In the genomic region with DNA sequence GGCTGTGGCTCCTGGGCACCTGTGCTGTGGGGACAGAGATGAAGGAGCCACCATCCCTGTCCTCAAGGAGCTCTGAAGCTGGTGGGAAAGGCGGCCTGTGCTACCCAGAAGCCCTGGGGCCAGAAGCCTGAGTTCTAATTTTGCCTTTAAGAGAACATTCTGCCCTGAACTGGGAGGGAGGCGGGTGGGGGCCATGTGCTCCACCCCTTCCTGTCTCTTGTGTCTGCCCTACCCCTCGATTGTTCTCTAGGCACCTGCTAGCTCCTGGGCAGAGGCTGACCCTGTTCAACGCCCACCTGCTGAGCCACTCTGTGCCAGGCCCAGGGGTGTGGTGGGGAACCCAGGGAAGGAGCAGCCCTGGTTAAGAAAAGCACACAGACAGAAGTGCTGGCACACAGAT, we compare ENCODE assay signal across 14 cellular contexts. TPM values are rescaled to one million over a fixed set of nuclear protein-coding genes. Genes with fewer than 3 reads are reported as not detected.
DNase-seq lines count a peak whose midpoint lies in the region; ATAC-seq, FAIRE-seq and TF ChIP-seq lines count a peak whose summit lies in the region.
"Had no signal": no experiment of that assay in that cellular context is flagged by ENCODE, and none has a peak within 500 bp of the region (broad histone marks: within the 10 kb centered on the region; RNA-seq: fewer than 3 reads in every experiment).

No MANE protein-coding gene starts in this region.

- in situ Hi-C loops in HAP-1 (cut with MboI; ENCODE audit: low sequenced_read_pairs), result no loop called here

- dilution Hi-C loops in endothelial cell of umbilical vein (cut with MboI; ENCODE audit: extremely low pct_ligation_motif_present, low sequenced_read_pairs), result no loop called here

- peaks cover 21% of the 10 kb centered on the region for H3K4me1 ChIP-seq in endothelial cell of umbilical vein (ENCODE audit: control insufficient read depth, extremely low read depth, insufficient read depth, low read length)
- peaks cover 3% of the 10 kb centered on the region; the same call in 1 of the 2 replicates for H3K4me1 ChIP-seq in HAP-1

- FAIRE-seq in endothelial cell of umbilical vein (lab: Jason Lieb, UNC), result peak; percentile 64
- FAIRE-seq: islet of Langerhans had no signal

- H3K9ac ChIP-seq in endothelial cell of umbilical vein (replicated peaks; ENCODE audit: extremely low read depth, insufficient read depth, low read length), result no peak overlapping the region

- no peaks in the 10 kb centered on the region for H3K9me3 ChIP-seq in endothelial cell of umbilical vein (replicated peaks; ENCODE audit: control insufficient read depth, insufficient read depth, low read length)
- H3K9me3 ChIP-seq in HAP-1, result no peaks in the 10 kb centered on the region
- H3K9me3 ChIP-seq: thyroid gland had no signal

- no peaks in the 10 kb centered on the region for H3K9me1 ChIP-seq in endothelial cell of umbilical vein (replicated peaks; ENCODE audit: control insufficient read depth, extremely low read depth, insufficient read depth, low read length)

- H2AFZ ChIP-seq in endothelial cell of umbilical vein (ENCODE audit: low read depth, low read length), result no peak overlapping the region

- CTCF ChIA-PET in endothelial cell of umbilical vein (lab: Charles Lee), result interaction anchor here (2.0 to 2.1 kb wide), 2 partner anchors 10 to 47 kb away, joined by 6 to 7 read pairs; no protein-coding TSS in a partner anchor

- no peaks in the 10 kb centered on the region for H3K79me2 ChIP-seq in endothelial cell of umbilical vein (ENCODE audit: control insufficient read depth, insufficient read depth, low read length)

- H4K20me1 ChIP-seq in endothelial cell of umbilical vein (replicated peaks; ENCODE audit: control insufficient read depth, extremely low read depth, insufficient read depth, low read length), result no peaks in the 10 kb centered on the region

- POLR2A ChIA-PET in endothelial cell of umbilical vein (lab: Charles Lee), result no interaction called here

- peak overlapping the region; percentile 21 for H3K27ac ChIP-seq in endothelial cell of umbilical vein (ENCODE audit: insufficient read depth, low read depth, low read length)
- H3K27ac ChIP-seq: thyroid gland had no signal

- H3K27me3 ChIP-seq in endothelial cell of umbilical vein (ENCODE audit: control insufficient read depth in 2 of 2, insufficient read depth in 2 of 2, low read length in 2 of 2), result no peaks in the 10 kb centered on the region
- no peaks in the 10 kb centered on the region for H3K27me3 ChIP-seq in HAP-1 (ENCODE audit: low read depth)
- H3K27me3 ChIP-seq: thyroid gland had no signal

- no peaks in the 10 kb centered on the region for H3K36me3 ChIP-seq in endothelial cell of umbilical vein (ENCODE audit: control insufficient read depth in 2 of 2, extremely low read depth in 1 of 2, insufficient read depth in 2 of 2, low read length in 2 of 2)
- H3K36me3 ChIP-seq in HAP-1 (replicated peaks), result no peaks in the 10 kb centered on the region
- H3K36me3 ChIP-seq: thyroid gland had no signal

- DNase-seq in stimulated activated naive CD4-positive, alpha-beta T cell (lab: John Stamatoyannopoulos, UW), result peak in 4 of 6 experiments; percentile 13 to 22 (median 18)
- no peak for DNase-seq in stimulated activated naive CD4-positive, alpha-beta T cell treated with Interleukin-2 at 50 U/mL for 16 hours (lab: John Stamatoyannopoulos, UW)
- DNase-seq in activated CD4-positive, alpha-beta T cell treated with anti-CD3 and anti-CD28 coated beads, Interleukin-2, amount 50 U/mL, for 1 hour, result peak; percentile 16
- DNase-seq in endothelial cell of umbilical vein (ENCODE audit: low read depth, low spot score) (no peak), SKM-1 (lab: John Stamatoyannopoulos, UW; ENCODE audit: unreplicated experiment) (no peak), HAP-1 (ENCODE audit: low spot score in 2 of 2) (no peak)
- DNase-seq: Calu3, NCI-H446 treated with DMSO at 0.1 percent for 48 hours, retina, thyroid gland had no signal

- intact Hi-C loops in endothelial cell of umbilical vein (cut with micrococcal nuclease), result no loop called here

- no TSS peak for BruUV-seq in endothelial cell of umbilical vein (replicated peaks; lab: Mats Ljungman, UMichigan)

- TF ChIP-seq CTCF in endothelial cell of umbilical vein (IDR thresholded peaks at IDR 0.05; ENCODE audit: extremely low read depth in 1 of 2, insufficient read depth in 1 of 2, low read depth in 1 of 2, low read length in 2 of 2), result no peak

- H3K4me2 ChIP-seq in endothelial cell of umbilical vein (ENCODE audit: insufficient read depth, low read length), result no peak overlapping the region

- no peak for TF ChIP-seq POLR2A in endothelial cell of umbilical vein (IDR thresholded peaks at IDR 0.05; ENCODE audit: low read depth, low read length)

- H3K4me3 ChIP-seq in endothelial cell of umbilical vein (replicated peaks in 1 of 3; ENCODE audit: insufficient read depth in 1 of 3, low read depth in 1 of 3, low read length in 3 of 3) (no peak overlapping the region), HAP-1 (no peak overlapping the region)
- H3K4me3 ChIP-seq: coronary artery, thyroid gland had no signal

- ATAC-seq in HG02852 (IDR thresholded peaks at IDR 0.05; ENCODE audit: unreplicated experiment), result no peak
- no peak for ATAC-seq in GM19455 (IDR thresholded peaks at IDR 0.05; ENCODE audit: unreplicated experiment)

TF ChIP-seq in endothelial cell of umbilical vein, 7 proteins besides CTCF, POLR2A, EP300 and RAD21:
- TF ChIP-seq EZH2 (IDR thresholded peaks at IDR 0.05; ENCODE audit: borderline replicate concordance, low read depth, low read length, severe bottlenecking) (no peak), FOS (IDR thresholded peaks at IDR 0.05; ENCODE audit: borderline replicate concordance, insufficient read depth, low read length) (no peak), MYC (IDR thresholded peaks at IDR 0.05; ENCODE audit: low read depth, low read length) (no peak), GATA2 (IDR thresholded peaks at IDR 0.05; ENCODE audit: insufficient read depth, insufficient read length, low read depth, low read length) (no peak), JUN (IDR thresholded peaks at IDR 0.05; ENCODE audit: borderline replicate concordance, insufficient read depth, insufficient read length, low read depth) (no peak), POLR2AphosphoS5 (IDR thresholded peaks at IDR 0.05; ENCODE audit: insufficient read depth, low read depth, low read length) (no peak)
- TF ChIP-seq, protein P1, sequence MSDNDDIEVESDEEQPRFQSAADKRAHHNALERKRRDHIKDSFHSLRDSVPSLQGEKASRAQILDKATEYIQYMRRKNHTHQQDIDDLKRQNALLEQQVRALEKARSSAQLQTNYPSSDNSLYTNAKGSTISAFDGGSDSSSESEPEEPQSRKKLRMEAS (IDR thresholded peaks at IDR 0.05; ENCODE audit: insufficient read depth, insufficient read length), result no peak
TF ChIP-seq in endothelial cell of umbilical vein: peak in this region for 0.

RNA-seq across cellular contexts. Expression of gene TRAPPC6A, which starts 5.9 kb away (rescaled TPM):
- 12.6 and 18.1 TPM in 2 replicates for total RNA-seq in endothelial cell of umbilical vein
- polyA plus RNA-seq in endothelial cell of umbilical vein, result 45.4 and 46.6 TPM in 2 replicates
- 27.9 and 33.7 TPM in 2 replicates for polyA plus RNA-seq in endothelial cell of umbilical vein (2011; cell fraction: cytosol; rRNA removed)
- polyA plus RNA-seq in endothelial cell of umbilical vein (2011; cell fraction: nucleus; rRNA removed), result 10.1 and 11.3 TPM in 2 replicates
- polyA plus RNA-seq in endothelial cell of umbilical vein (2012), result 13.5 and 28.7 TPM in 2 replicates
- 3.4 and 5.6 TPM in 2 replicates for polyA minus RNA-seq in endothelial cell of umbilical vein
- 1.8 TPM for polyA minus RNA-seq in endothelial cell of umbilical vein (2011; cell fraction: cytosol; rRNA and poly(A)+ RNA removed)
- 0.96 TPM in 2 replicates for polyA minus RNA-seq in endothelial cell of umbilical vein (2011; cell fraction: nucleus; rRNA and poly(A)+ RNA removed)

RNA-seq across cellular contexts. Expression of gene BLOC1S3, which starts 6.4 kb away (rescaled TPM):
- 11.7 and 17.4 TPM in 2 replicates for total RNA-seq in endothelial cell of umbilical vein
- polyA plus RNA-seq in endothelial cell of umbilical vein, result 13.6 and 13.8 TPM in 2 replicates
- 5.6 and 6.2 TPM in 2 replicates for polyA plus RNA-seq in endothelial cell of umbilical vein (2011; cell fraction: cytosol; rRNA removed)
- polyA plus RNA-seq in endothelial cell of umbilical vein (2011; cell fraction: nucleus; rRNA removed), result 4.0 and 4.1 TPM in 2 replicates
- 7.0 and 9.0 TPM in 2 replicates for polyA plus RNA-seq in endothelial cell of umbilical vein (2012)
- 12.8 and 14.4 TPM in 2 replicates for polyA minus RNA-seq in endothelial cell of umbilical vein
- 5.1 TPM for polyA minus RNA-seq in endothelial cell of umbilical vein (2011; cell fraction: cytosol; rRNA and poly(A)+ RNA removed)
- 2.8 and 4.6 TPM in 2 replicates for polyA minus RNA-seq in endothelial cell of umbilical vein (2011; cell fraction: nucleus; rRNA and poly(A)+ RNA removed)

RNA-seq across cellular contexts. Expression of gene NKPD1, which starts 11.4 kb away (rescaled TPM):
- not detected in 2 replicates for total RNA-seq in endothelial cell of umbilical vein
- polyA plus RNA-seq in endothelial cell of umbilical vein, result 0.04 and 0.05 TPM in 2 replicates
- 0.03 and 0.04 TPM in 2 replicates for polyA plus RNA-seq in endothelial cell of umbilical vein (2011; cell fraction: cytosol; rRNA removed)
- 0.12 and 0.28 TPM in 2 replicates for polyA plus RNA-seq in endothelial cell of umbilical vein (2011; cell fraction: nucleus; rRNA removed)
- 0.07 TPM in 2 replicates for polyA plus RNA-seq in endothelial cell of umbilical vein (2012)
- polyA minus RNA-seq in endothelial cell of umbilical vein, result 0.08 and 0.12 TPM in 2 replicates
- polyA minus RNA-seq in endothelial cell of umbilical vein (2011; cell fraction: cytosol; rRNA and poly(A)+ RNA removed), result not detected
- 0.14 and 0.19 TPM in 2 replicates for polyA minus RNA-seq in endothelial cell of umbilical vein (2011; cell fraction: nucleus; rRNA and poly(A)+ RNA removed)

Comparison
In these comparisons a context has a peak if more than half of its experiments do, and no peak if none do; other contexts are left out.
1. DNase-seq: peak in stimulated activated naive CD4-positive, alpha-beta T cell (4 of 6) and activated CD4-positive, alpha-beta T cell treated with anti-CD3 and anti-CD28 coated beads, Interleukin-2, amount 50 U/mL, for 1 hour (single experiment); none in stimulated activated naive CD4-positive, alpha-beta T cell treated with Interleukin-2 at 50 U/mL for 16 hours (single experiment), endothelial cell of umbilical vein (single experiment), SKM-1 (single experiment) and HAP-1 (0 of 2).